20 cellular contexts compared by ENCODE assay signal in genomic region chr1:77395051-77395450, GRCh38.
"Had no signal": no experiment of that assay in that cellular context is flagged by ENCODE, and none has a peak within 500 bp of the region (broad histone marks: within the 10 kb centered on the region; RNA-seq: fewer than 3 reads in every experiment).

No MANE protein-coding gene starts in this region.

- H3K4me3 Mint-ChIP-seq: activated CD8-positive, alpha-beta T cell treated with anti-CD3 and anti-CD28 coated beads, Interleukin-2, amount 10 ng/mL, durations not matched to agents 7 days and 5 days; activated naive CD8-positive, alpha-beta T cell treated with anti-CD3 and anti-CD28 coated beads, Interleukin-2, amount 50 U/mL, for 24 hours; activated T-helper 1 cell treated with anti-CD3 and anti-CD28 coated beads, Interleukin-12 subunit alpha, Interleukin-12 subunit beta, Interleukin-2, Interleukin-4 antibody, amounts not matched to agents 30 ng/mL and 10 ng/mL and 1 ng/mL, durations not matched to agents 14 hours and 24 hours and 36 hours had no signal

- H3K9ac ChIP-seq: parathyroid adenoma had no signal

- H3K4me1 Mint-ChIP-seq: activated naive CD8-positive, alpha-beta T cell treated with anti-CD3 and anti-CD28 coated beads, Interleukin-2, amount 50 U/mL, for 24 hours had no signal

- DNase-seq: activated CD4-positive, alpha-beta T cell treated with anti-CD3 and anti-CD28 coated beads for 4 hours; activated CD8-positive, alpha-beta memory T cell treated with anti-CD3 and anti-CD28 coated beads, Interleukin-2, amount 50 U/mL, for 48 hours; activated CD8-positive, alpha-beta T cell treated with anti-CD3 and anti-CD28 coated beads, Interleukin-2, amount 10 ng/mL, durations not matched to agents 7 days and 5 days; activated naive CD4-positive, alpha-beta T cell; activated naive CD8-positive, alpha-beta T cell treated with anti-CD3 and anti-CD28 coated beads, Interleukin-2, amount 50 U/mL, for 24 hours; central memory CD4-positive, alpha-beta T cell; erythroblast; heart left ventricle; mesenchymal stem cell; small intestine; stimulated activated CD4-positive, alpha-beta T cell treated with anti-CD3 and anti-CD28 coated beads, Interleukin-2, amount 100 ng/mL, for 24 hours; stimulated activated naive CD4-positive, alpha-beta T cell; T-helper 1 cell had no signal

- H3K79me2 ChIP-seq: parathyroid adenoma had no signal

- H3K4me1 ChIP-seq: parathyroid adenoma, right atrium auricular region, SJSA1 had no signal

- H3K9me3 Mint-ChIP-seq: activated naive CD8-positive, alpha-beta T cell treated with anti-CD3 and anti-CD28 coated beads, Interleukin-2, amount 50 U/mL, for 24 hours; activated T-helper 1 cell treated with anti-CD3 and anti-CD28 coated beads, Interleukin-12 subunit alpha, Interleukin-12 subunit beta, Interleukin-2, Interleukin-4 antibody, amounts not matched to agents 30 ng/mL and 10 ng/mL and 1 ng/mL, durations not matched to agents 14 hours and 24 hours and 36 hours had no signal

- H3K27ac ChIP-seq: heart left ventricle, parathyroid adenoma, right atrium auricular region, SJSA1, thoracic aorta, VCaP had no signal

- H3K4me3 ChIP-seq: heart left ventricle, right atrium auricular region, SJSA1, thoracic aorta had no signal

- H3K27me3 Mint-ChIP-seq: activated naive CD8-positive, alpha-beta T cell treated with anti-CD3 and anti-CD28 coated beads, Interleukin-2, amount 50 U/mL, for 24 hours had no signal

- H3K9me3 ChIP-seq: heart left ventricle, right atrium auricular region, SJSA1, thoracic aorta had no signal

- H3K36me3 ChIP-seq: heart left ventricle, right atrium auricular region, SJSA1, thoracic aorta had no signal

- H2AFZ ChIP-seq: parathyroid adenoma had no signal

- FAIRE-seq: islet of Langerhans, small intestine had no signal

- H3K27me3 ChIP-seq: heart left ventricle, right atrium auricular region, SJSA1 had no signal

- H3K27ac Mint-ChIP-seq: activated CD8-positive, alpha-beta T cell treated with anti-CD3 and anti-CD28 coated beads, Interleukin-2, amount 10 ng/mL, durations not matched to agents 7 days and 5 days; activated naive CD8-positive, alpha-beta T cell treated with anti-CD3 and anti-CD28 coated beads, Interleukin-2, amount 50 U/mL, for 24 hours; activated T-helper 1 cell treated with anti-CD3 and anti-CD28 coated beads, Interleukin-12 subunit alpha, Interleukin-12 subunit beta, Interleukin-2, Interleukin-4 antibody, amounts not matched to agents 30 ng/mL and 10 ng/mL and 1 ng/mL, durations not matched to agents 14 hours and 24 hours and 36 hours had no signal
